ENCODE assay signal across 35 cellular contexts in genomic region chr16:88833086-88833485, GRCh38. TPM values are rescaled to one million over a fixed set of nuclear protein-coding genes. Genes with fewer than 3 reads are reported as not detected.
"Had no signal": no experiment of that assay in that cellular context is flagged by ENCODE, and none has a peak within 500 bp of the region (broad histone marks: within the 10 kb centered on the region; RNA-seq: fewer than 3 reads in every experiment).

No MANE protein-coding gene starts in this region.

- DNase-seq: activated B cell treated with CpG ODN at 0.5 μM for 24 hours; activated CD4-positive, alpha-beta memory T cell treated with anti-CD3 and anti-CD28 coated beads for 36 hours; activated CD4-positive, alpha-beta T cell treated with anti-CD3 and anti-CD28 coated beads for 4 hours; activated CD4-positive, alpha-beta T cell treated with anti-CD3 and anti-CD28 coated beads, Interleukin-2, amount 10 ng/mL, durations not matched to agents 24 days and 14 days; activated CD4-positive, alpha-beta T cell treated with anti-CD3 and anti-CD28 coated beads, Interleukin-2, amount 50 U/mL, for 1 hour; activated CD4-positive, alpha-beta T cell treated with anti-CD3 and anti-CD28 coated beads, Interleukin-2, amount 50 U/mL, for 4 hours; activated CD4-positive, CD25-positive, alpha-beta regulatory T cell treated with anti-CD3 and anti-CD28 coated beads, Interleukin-2, amount 50 U/mL, for 72 hours; activated CD8-positive, alpha-beta memory T cell treated with anti-CD3 and anti-CD28 coated beads, Interleukin-2, amount 50 U/mL, for 48 hours; activated CD8-positive, alpha-beta T cell treated with anti-CD3 and anti-CD28 coated beads for 36 hours; activated effector memory CD4-positive, alpha-beta T cell treated with anti-CD3 and anti-CD28 coated beads, Interleukin-2, amount 50 U/mL, for 16 hours; activated gamma-delta T cell treated with Interleukin-2 at 50 U/mL for 16 hours; activated naive CD4-positive, alpha-beta T cell; activated naive CD4-positive, alpha-beta T cell treated with anti-CD3 and anti-CD28 coated beads for 36 hours; activated naive CD4-positive, alpha-beta T cell treated with anti-CD3 and anti-CD28 coated beads, Interleukin-2, amount 50 U/mL, for 16 hours; activated naive CD8-positive, alpha-beta T cell treated with anti-CD3 and anti-CD28 coated beads for 36 hours; activated T-cell treated with anti-CD3 and anti-CD28 coated beads, Interleukin-2, amount 50 U/mL, for 24 hours; activated T-cell treated with anti-CD3 and anti-CD28 coated beads, Interleukin-2, amount 50 U/mL, for 48 hours; adrenal gland; amniotic stem cell; aorta; body of pancreas; brain microvascular endothelial cell; central memory CD4-positive, alpha-beta T cell; T-helper 1 cell; T-helper 2 cell; T-helper 9 cell had no signal

- H3K36me3 ChIP-seq: brain microvascular endothelial cell, breast epithelium had no signal

- H3K27me3 Mint-ChIP-seq: activated B cell treated with CpG ODN at 0.5 μM for 24 hours; activated CD4-positive, alpha-beta memory T cell treated with anti-CD3 and anti-CD28 coated beads for 36 hours; activated CD4-positive, alpha-beta T cell treated with anti-CD3 and anti-CD28 coated beads, Interleukin-2, amount 10 ng/mL, durations not matched to agents 24 days and 14 days; activated CD8-positive, alpha-beta T cell treated with anti-CD3 and anti-CD28 coated beads for 36 hours; activated naive CD8-positive, alpha-beta T cell treated with anti-CD3 and anti-CD28 coated beads for 36 hours; activated T-cell treated with anti-CD3 and anti-CD28 coated beads, Interleukin-2, amount 50 U/mL, for 24 hours had no signal

- H3K4me1 Mint-ChIP-seq: activated B cell treated with CpG ODN at 0.5 μM for 24 hours; activated CD4-positive, alpha-beta T cell treated with anti-CD3 and anti-CD28 coated beads, Interleukin-2, amount 10 ng/mL, durations not matched to agents 24 days and 14 days; activated naive CD8-positive, alpha-beta T cell treated with anti-CD3 and anti-CD28 coated beads for 36 hours had no signal

- ATAC-seq: activated CD8-positive, alpha-beta T cell treated with anti-CD3 and anti-CD28 coated beads for 36 hours; activated naive CD4-positive, alpha-beta T cell treated with anti-CD3 and anti-CD28 coated beads, Interleukin-2, amount 50 U/mL, for 72 hours; body of pancreas had no signal

- H3K9me3 Mint-ChIP-seq: activated B cell treated with CpG ODN at 0.5 μM for 24 hours; activated CD4-positive, alpha-beta memory T cell treated with anti-CD3 and anti-CD28 coated beads for 36 hours; activated CD4-positive, alpha-beta T cell treated with anti-CD3 and anti-CD28 coated beads, Interleukin-2, amount 10 ng/mL, durations not matched to agents 24 days and 14 days; activated CD8-positive, alpha-beta T cell treated with anti-CD3 and anti-CD28 coated beads for 36 hours; activated naive CD4-positive, alpha-beta T cell treated with anti-CD3 and anti-CD28 coated beads for 36 hours; activated naive CD4-positive, alpha-beta T cell treated with anti-CD3 and anti-CD28 coated beads, Interleukin-2, amount 50 U/mL, for 72 hours; activated naive CD8-positive, alpha-beta T cell treated with anti-CD3 and anti-CD28 coated beads for 36 hours; activated T-cell treated with anti-CD3 and anti-CD28 coated beads, Interleukin-2, amount 50 U/mL, for 24 hours; T-helper 1 cell treated with Interleukin-12 subunit alpha and Interleukin-12 subunit beta and Interleukin-4 antibody, amounts not matched to agents 30 μg/mL and 1 μg/mL, for 36 hours; T-helper 2 cell treated with Interferon-gamma antibody and Interleukin-4, amounts not matched to agents 5 μg/mL and 100 μg/mL, for 36 hours had no signal

- H3K27ac Mint-ChIP-seq: activated B cell treated with CpG ODN at 0.5 μM for 24 hours; activated CD4-positive, alpha-beta memory T cell treated with anti-CD3 and anti-CD28 coated beads for 36 hours; activated CD4-positive, alpha-beta T cell treated with anti-CD3 and anti-CD28 coated beads, Interleukin-2, amount 10 ng/mL, durations not matched to agents 24 days and 14 days; activated CD8-positive, alpha-beta T cell treated with anti-CD3 and anti-CD28 coated beads for 36 hours; activated naive CD4-positive, alpha-beta T cell treated with anti-CD3 and anti-CD28 coated beads for 36 hours; activated naive CD8-positive, alpha-beta T cell treated with anti-CD3 and anti-CD28 coated beads for 36 hours; activated T-cell treated with anti-CD3 and anti-CD28 coated beads, Interleukin-2, amount 50 U/mL, for 24 hours; T-helper 1 cell treated with Interleukin-12 subunit alpha and Interleukin-12 subunit beta and Interleukin-4 antibody, amounts not matched to agents 30 μg/mL and 1 μg/mL, for 36 hours; T-helper 2 cell treated with Interferon-gamma antibody and Interleukin-4, amounts not matched to agents 5 μg/mL and 100 μg/mL, for 36 hours had no signal

- H3K4me3 ChIP-seq: adrenal gland, body of pancreas, breast epithelium had no signal

- H3K4me1 ChIP-seq: adrenal gland, body of pancreas, breast epithelium had no signal

- H3K27ac ChIP-seq: adrenal gland, body of pancreas, brain microvascular endothelial cell, breast epithelium, VCaP had no signal

- H3K27me3 ChIP-seq: adrenal gland, body of pancreas, brain microvascular endothelial cell, breast epithelium had no signal

- H3K9me3 ChIP-seq: adrenal gland, body of pancreas, breast epithelium had no signal

- H3K4me3 Mint-ChIP-seq: activated B cell treated with CpG ODN at 0.5 μM for 24 hours; activated CD4-positive, alpha-beta memory T cell treated with anti-CD3 and anti-CD28 coated beads for 36 hours; activated CD4-positive, alpha-beta T cell treated with anti-CD3 and anti-CD28 coated beads, Interleukin-2, amount 10 ng/mL, durations not matched to agents 24 days and 14 days; activated CD8-positive, alpha-beta T cell treated with anti-CD3 and anti-CD28 coated beads for 36 hours; activated naive CD4-positive, alpha-beta T cell treated with anti-CD3 and anti-CD28 coated beads for 36 hours; activated naive CD8-positive, alpha-beta T cell treated with anti-CD3 and anti-CD28 coated beads for 36 hours; activated T-cell treated with anti-CD3 and anti-CD28 coated beads, Interleukin-2, amount 50 U/mL, for 24 hours; T-helper 1 cell treated with Interleukin-12 subunit alpha and Interleukin-12 subunit beta and Interleukin-4 antibody, amounts not matched to agents 30 μg/mL and 1 μg/mL, for 36 hours; T-helper 2 cell treated with Interferon-gamma antibody and Interleukin-4, amounts not matched to agents 5 μg/mL and 100 μg/mL, for 36 hours had no signal

- H3K36me3 Mint-ChIP-seq: activated naive CD4-positive, alpha-beta T cell treated with anti-CD3 and anti-CD28 coated beads, Interleukin-2, amount 50 U/mL, for 72 hours; activated naive CD8-positive, alpha-beta T cell treated with anti-CD3 and anti-CD28 coated beads for 36 hours had no signal

RNA-seq across cellular contexts. Expression of gene PABPN1L, which starts 33.4 kb away (rescaled TPM):
- total RNA-seq: activated CD4-positive, alpha-beta memory T cell treated with anti-CD3 and anti-CD28 coated beads for 36 hours; activated CD4-positive, alpha-beta T cell treated with anti-CD3 and anti-CD28 coated beads, Interleukin-2, amount 10 ng/mL, durations not matched to agents 24 days and 14 days; activated CD8-positive, alpha-beta memory T cell treated with anti-CD3 and anti-CD28 coated beads for 36 hours; activated CD8-positive, alpha-beta T cell treated with anti-CD3 and anti-CD28 coated beads for 36 hours; activated naive CD4-positive, alpha-beta T cell treated with anti-CD3 and anti-CD28 coated beads for 36 hours; activated naive CD4-positive, alpha-beta T cell treated with anti-CD3 and anti-CD28 coated beads, Interleukin-2, amount 50 U/mL, for 72 hours; activated naive CD8-positive, alpha-beta T cell treated with anti-CD3 and anti-CD28 coated beads for 36 hours; aorta; astrocyte; body of pancreas; breast epithelium; cardiac septum; cerebellum had no signal
